Comparison of ENCODE assay signal across 17 cellular contexts in genomic region chr16:2480948-2481347, GRCh38. TPM values are rescaled to one million over a fixed set of nuclear protein-coding genes. Genes with fewer than 3 reads are reported as not detected.
A peak's percentile ranks its signal among the peaks of the same experiment; 100 is the strongest.
DNase-seq lines count a peak whose midpoint lies in the region; ATAC-seq and TF ChIP-seq lines count a peak whose summit lies in the region.
"Had no signal": no experiment of that assay in that cellular context is flagged by ENCODE, and none has a peak within 500 bp of the region (broad histone marks: within the 10 kb centered on the region; RNA-seq: fewer than 3 reads in every experiment).

No MANE protein-coding gene starts in this region.

- H3K36me3 Mint-ChIP-seq in activated CD8-positive, alpha-beta T cell treated with anti-CD3 and anti-CD28 coated beads, Interleukin-2, amount 10 ng/mL, durations not matched to agents 7 days and 5 days (ENCODE audit: low read depth): no peaks in the 10 kb centered on the region

- CTCF ChIA-PET in activated CD8-positive, alpha-beta T cell treated with anti-CD3 and anti-CD28 coated beads, Interleukin-2, amount 10 ng/mL, durations not matched to agents 7 days and 5 days (lab: Charles Lee): no interaction called here

- peaks cover 14% of the 10 kb centered on the region for H3K4me1 ChIP-seq in mucosa of descending colon (ENCODE audit: low read depth)
- peaks cover 35 to 72% of the 10 kb centered on the region in 2 donors for H3K4me1 ChIP-seq in thyroid gland

- H3K9me3 ChIP-seq in mucosa of descending colon: no peaks in the 10 kb centered on the region
- H3K9me3 ChIP-seq in thyroid gland: no peaks in the 10 kb centered on the region
- H3K9me3 ChIP-seq: BLaER1 treated with 17β-estradiol and CSF1 and Interleukin-3, amounts not matched to agents 10 nM and 100 nM had no signal

- H3K4me3 ChIP-seq in mucosa of descending colon (no peak overlapping the region), thyroid gland (replicated peaks in 1 of 3) (no peak overlapping the region)
- H3K4me3 ChIP-seq: BLaER1 treated with 17β-estradiol and CSF1 and Interleukin-3, amounts not matched to agents 10 nM and 100 nM had no signal

- ATAC-seq in esophagus mucosa: peak; percentile 84
- ATAC-seq in mucosa of descending colon: peak; percentile 94
- no peak for ATAC-seq in activated CD8-positive, alpha-beta T cell treated with anti-CD3 and anti-CD28 coated beads, Interleukin-2, amount 10 ng/mL, durations not matched to agents 7 days and 5 days
- ATAC-seq: Panc1 had no signal

- H3K4me3 Mint-ChIP-seq in activated CD8-positive, alpha-beta T cell treated with anti-CD3 and anti-CD28 coated beads, Interleukin-2, amount 10 ng/mL, durations not matched to agents 7 days and 5 days: no peak overlapping the region
- H3K4me3 Mint-ChIP-seq: HFFc6 had no signal

- DNase-seq in NCI-H2029 (lab: John Stamatoyannopoulos, UW) (peak; percentile 19), NCI-H2029 treated with DMSO at 0.1 percent for 48 hours (lab: John Stamatoyannopoulos, UW) (no peak), mucosa of descending colon (peak; percentile 78 to 86 (median 81)), thyroid gland (peak; percentile 92 to 96), KBM-7 (no peak)
- no peak for DNase-seq in activated naive CD4-positive, alpha-beta T cell treated with anti-CD3 and anti-CD28 coated beads, Interleukin-2, amount 50 U/mL, for 16 hours
- no peak for DNase-seq in activated CD8-positive, alpha-beta T cell treated with anti-CD3 and anti-CD28 coated beads, Interleukin-2, amount 10 ng/mL, durations not matched to agents 7 days and 5 days
- DNase-seq: DMS 273 treated with DMSO at 0.1 percent for 48 hours, HFFc6, NCI-H1436 treated with DMSO at 0.1 percent for 48 hours, NCI-H2107, NCI-H446 treated with DMSO at 0.1 percent for 48 hours, NCI-H748 treated with DMSO at 0.1 percent for 48 hours had no signal

- intact Hi-C loops in mucosa of descending colon (cut with DNase I, micrococcal nuclease) (no loop called here), thyroid gland (cut with DNase I) (no loop called here)

- 61 to 71% methylated on average over 6 to 12 of the region's 12 CpGs for WGBS in thyroid gland, 2 donors

- H3K27me3 Mint-ChIP-seq in activated CD8-positive, alpha-beta T cell treated with anti-CD3 and anti-CD28 coated beads, Interleukin-2, amount 10 ng/mL, durations not matched to agents 7 days and 5 days (ENCODE audit: low read depth): no peaks in the 10 kb centered on the region

- H3K9me3 Mint-ChIP-seq in activated CD8-positive, alpha-beta T cell treated with anti-CD3 and anti-CD28 coated beads, Interleukin-2, amount 10 ng/mL, durations not matched to agents 7 days and 5 days (ENCODE audit: insufficient read depth): no peaks in the 10 kb centered on the region
- H3K9me3 Mint-ChIP-seq: HFFc6 had no signal

- in situ Hi-C loops in KBM-7 (cut with MboI; ENCODE audit: low pct_unique_long_range_greater_than_20kb, low sequenced_read_pairs): no loop called here

- TF ChIP-seq CTCF in mucosa of descending colon (IDR thresholded peaks at IDR 0.05) (no peak), thyroid gland (IDR thresholded peaks at IDR 0.05) (no peak)

- peak in 1 of 2 donors; percentile 40 for TF ChIP-seq POLR2A in thyroid gland (IDR thresholded peaks at IDR 0.05)

- H3K27ac Mint-ChIP-seq in activated CD8-positive, alpha-beta T cell treated with anti-CD3 and anti-CD28 coated beads, Interleukin-2, amount 10 ng/mL, durations not matched to agents 7 days and 5 days: no peak overlapping the region

- H3K4me1 Mint-ChIP-seq in activated CD8-positive, alpha-beta T cell treated with anti-CD3 and anti-CD28 coated beads, Interleukin-2, amount 10 ng/mL, durations not matched to agents 7 days and 5 days (ENCODE audit: low read depth): peaks cover 19% of the 10 kb centered on the region

- H3K27ac ChIP-seq in thyroid gland: peak overlapping the region; percentile 63 to 78 (median 73)
- H3K27ac ChIP-seq: BLaER1 treated with 17β-estradiol and CSF1 and Interleukin-3, amounts not matched to agents 10 nM and 100 nM; HL-60 had no signal

- no peaks in the 10 kb centered on the region for H3K27me3 ChIP-seq in thyroid gland
- H3K27me3 ChIP-seq: BLaER1 treated with 17β-estradiol and CSF1 and Interleukin-3, amounts not matched to agents 10 nM and 100 nM had no signal

- H3K36me3 ChIP-seq in mucosa of descending colon (ENCODE audit: low read depth) (no peaks in the 10 kb centered on the region), thyroid gland (no peaks in the 10 kb centered on the region)

- POLR2A ChIA-PET in activated CD8-positive, alpha-beta T cell treated with anti-CD3 and anti-CD28 coated beads, Interleukin-2, amount 10 ng/mL, durations not matched to agents 7 days and 5 days (lab: Charles Lee): no interaction called here

RNA-seq across cellular contexts. Expression of gene TBC1D24, which starts 6.0 kb away (rescaled TPM):
- total RNA-seq in esophagus mucosa (2.0 TPM), mucosa of descending colon (10 to 100 TPM in 1 of 3 donors, 1 to 10 TPM in 2; 6.9 to 14.3 (median 8.5) TPM), thyroid gland (10 to 100 TPM; 15.9 to 32.3 (median 21.8) TPM)
- 10 to 100 TPM; 21.1 to 22.4 TPM for total RNA-seq in activated CD8-positive, alpha-beta T cell treated with anti-CD3 and anti-CD28 coated beads, Interleukin-2, amount 10 ng/mL, durations not matched to agents 7 days and 5 days

RNA-seq across cellular contexts. Expression of gene NTN3, which starts 9.9 kb away (rescaled TPM):
- total RNA-seq in esophagus mucosa: 0.08 TPM
- under 1 TPM in 1 of 3 donors, not detected in 2; 0.44 TPM for total RNA-seq in mucosa of descending colon
- under 1 TPM in 3 of 4 donors, not detected in 1; 0.13 to 0.63 (median 0.56) TPM for total RNA-seq in thyroid gland
- under 1 TPM in 1 of 2 experiments, not detected in 1; 0.10 TPM for total RNA-seq in activated CD8-positive, alpha-beta T cell treated with anti-CD3 and anti-CD28 coated beads, Interleukin-2, amount 10 ng/mL, durations not matched to agents 7 days and 5 days

RNA-seq across cellular contexts. Expression of gene TEDC2, which starts 21.0 kb away (rescaled TPM):
- total RNA-seq in esophagus mucosa (3.1 TPM), mucosa of descending colon (1 to 10 TPM; 1.1 to 5.5 (median 2.8) TPM), thyroid gland (under 1 TPM in 2 of 4 donors, not detected in 2; 0.83 to 0.96 TPM)
- 10 to 100 TPM; 21.6 to 32.9 TPM for total RNA-seq in activated CD8-positive, alpha-beta T cell treated with anti-CD3 and anti-CD28 coated beads, Interleukin-2, amount 10 ng/mL, durations not matched to agents 7 days and 5 days

RNA-seq across cellular contexts. Expression of gene ATP6V0C, which starts 32.8 kb away (rescaled TPM):
- total RNA-seq in esophagus mucosa (205 TPM), mucosa of descending colon (100 to 1,000 TPM; 171 to 261 (median 201) TPM), thyroid gland (10 to 100 TPM; 33.1 to 62.1 (median 36.3) TPM)
- total RNA-seq in activated CD8-positive, alpha-beta T cell treated with anti-CD3 and anti-CD28 coated beads, Interleukin-2, amount 10 ng/mL, durations not matched to agents 7 days and 5 days: 100 to 1,000 TPM; 105 to 110 TPM

RNA-seq across cellular contexts. Expression of gene AMDHD2, which starts 39.2 kb away (rescaled TPM):
- total RNA-seq in esophagus mucosa: 19.0 TPM
- total RNA-seq in mucosa of descending colon: 10 to 100 TPM; 33.6 to 51.2 (median 38.4) TPM
- total RNA-seq in thyroid gland: 10 to 100 TPM; 32.6 to 43.5 (median 37.9) TPM
- total RNA-seq in activated CD8-positive, alpha-beta T cell treated with anti-CD3 and anti-CD28 coated beads, Interleukin-2, amount 10 ng/mL, durations not matched to agents 7 days and 5 days: 10 to 100 TPM; 54.0 to 58.5 TPM

Comparison
In these comparisons a context has a peak if more than half of its experiments do, and no peak if none do; other contexts are left out.
1. DNase-seq: peak in NCI-H2029 (single experiment), mucosa of descending colon (3 of 3) and thyroid gland (2 of 2); none in NCI-H2029 treated with DMSO at 0.1 percent for 48 hours (single experiment), activated naive CD4-positive, alpha-beta T cell treated with anti-CD3 and anti-CD28 coated beads, Interleukin-2, amount 50 U/mL, for 16 hours (single experiment), activated CD8-positive, alpha-beta T cell treated with anti-CD3 and anti-CD28 coated beads, Interleukin-2, amount 10 ng/mL, durations not matched to agents 7 days and 5 days (single experiment) and KBM-7 (single experiment).